In the genomic region with DNA sequence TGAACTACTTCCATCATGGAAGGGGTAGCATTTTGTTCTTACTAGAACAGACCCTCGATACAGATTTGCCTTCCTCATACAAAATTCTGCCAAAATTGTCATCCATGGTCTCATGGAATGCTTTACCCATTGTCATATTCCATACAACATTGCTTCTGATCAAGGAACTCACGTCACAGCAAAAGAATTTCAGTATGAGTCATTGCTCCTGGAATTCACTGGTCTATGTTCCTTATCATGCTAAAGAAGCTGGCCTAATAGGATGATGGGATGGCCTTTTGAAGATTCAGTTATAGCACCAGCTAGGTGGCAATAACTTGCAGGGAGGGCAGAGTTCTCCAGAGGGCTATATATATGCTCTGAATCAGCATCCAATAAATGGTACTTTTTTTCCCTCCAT, we compare ENCODE assay signal across 11 cellular contexts. TPM values are rescaled to one million over a fixed set of nuclear protein-coding genes. Genes with fewer than 3 reads are reported as not detected.
DNase-seq lines count a peak whose midpoint lies in the region; FAIRE-seq and TF ChIP-seq lines count a peak whose summit lies in the region.
"Had no signal": no experiment of that assay in that cellular context is flagged by ENCODE, and none has a peak within 500 bp of the region (broad histone marks: within the 10 kb centered on the region; RNA-seq: fewer than 3 reads in every experiment).

No MANE protein-coding gene starts in this region.

- H3K79me2 ChIP-seq in osteoblast (ENCODE audit: insufficient read depth, low read length), result no peaks in the 10 kb centered on the region

- no peak for TF ChIP-seq CTCF in osteoblast (IDR thresholded peaks at IDR 0.05; ENCODE audit: extremely low read depth, low read depth, low read length)

- H3K9me3 ChIP-seq in SJSA1 (replicated peaks) (peaks cover 7% of the 10 kb centered on the region; the same call in 1 of the 2 replicates), osteoblast (ENCODE audit: low read depth, low read length) (no peaks in the 10 kb centered on the region)
- H3K9me3 ChIP-seq: prostate gland had no signal

- H3K4me1 ChIP-seq in SJSA1 (replicated peaks) (peaks cover 14% of the 10 kb centered on the region), osteoblast (ENCODE audit: insufficient read depth, low read length) (peaks cover 15% of the 10 kb centered on the region)
- H3K4me1 ChIP-seq: prostate gland had no signal

- H3K36me3 ChIP-seq in SJSA1, result no peaks in the 10 kb centered on the region
- no peaks in the 10 kb centered on the region for H3K36me3 ChIP-seq in osteoblast (ENCODE audit: insufficient read depth, low read length)
- H3K36me3 ChIP-seq: prostate gland had no signal

- H3K27ac ChIP-seq in SJSA1 (peak overlapping the region; percentile 81), osteoblast (ENCODE audit: low read depth, low read length) (no peak overlapping the region)
- H3K27ac ChIP-seq: prostate gland had no signal

- no peaks in the 10 kb centered on the region for H4K20me1 ChIP-seq in osteoblast (ENCODE audit: insufficient read depth, low read length)

- H3K4me3 ChIP-seq in SJSA1, result no peak overlapping the region
- H3K4me3 ChIP-seq in osteoblast (ENCODE audit: insufficient read depth, low read length), result no peak overlapping the region
- H3K4me3 ChIP-seq: prostate gland had no signal

- H3K4me2 ChIP-seq in osteoblast (ENCODE audit: insufficient read depth, low read length), result no peak overlapping the region

- no peak overlapping the region for H2AFZ ChIP-seq in osteoblast (ENCODE audit: low read length)

- FAIRE-seq in H54 (lab: Jason Lieb, UNC), result peak; percentile 96

- TF ChIP-seq POLR2A in H54 (IDR thresholded peaks at IDR 0.05; ENCODE audit: low read depth, low read length), result no peak

- DNase-seq in H54 (ENCODE audit: insufficient read length, low spot score), result peak; percentile 46
- peak; percentile 68 to 88 for DNase-seq in SJSA1 (ENCODE audit: low read depth in 1 of 2, low spot score in 2 of 2)
- DNase-seq in fibroblast of peridontal ligament (ENCODE audit: extremely low read depth), result peak; percentile 78
- peak; percentile 82 for DNase-seq in osteoblast (ENCODE audit: insufficient read length, low spot score, missing footprints)
- no peak for DNase-seq in cerebellar nuclear complex (lab: John Stamatoyannopoulos, UW)
- DNase-seq in UCSD-AML1 (lab: John Stamatoyannopoulos, UW; ENCODE audit: unreplicated experiment), result no peak
- no peak for DNase-seq in SIG-M5 (lab: John Stamatoyannopoulos, UW)
- DNase-seq in GM19240 (ENCODE audit: insufficient read length, low spot score), result no peak
- DNase-seq: DND-41, GOT3 had no signal

- H3K27me3 ChIP-seq in SJSA1 (replicated peaks) (no peaks in the 10 kb centered on the region), osteoblast (ENCODE audit: insufficient read depth, low read length) (no peaks in the 10 kb centered on the region)

RNA-seq across cellular contexts. Expression of a gene that starts 18.2 kb away (rescaled TPM):
- 30.0 and 44.5 TPM in 2 replicates for total RNA-seq in SJSA1 (2014; rRNA removed; shearing (Covaris generic))
- total RNA-seq in osteoblast, result 108 and 116 TPM in 2 replicates

Comparison
In these comparisons a context has a peak if more than half of its experiments do, and no peak if none do; other contexts are left out.
1. DNase-seq: peak in H54 (single experiment), SJSA1 (2 of 2), fibroblast of peridontal ligament (single experiment) and osteoblast (single experiment); none in cerebellar nuclear complex (0 of 2), UCSD-AML1 (single experiment), SIG-M5 (single experiment) and GM19240 (single experiment).